8 cellular contexts compared by ENCODE assay signal in genomic region chr16:30429418-30429677, GRCh38. TPM values are rescaled to one million over a fixed set of nuclear protein-coding genes. Genes with fewer than 3 reads are reported as not detected.
DNase-seq lines count a peak whose midpoint lies in the region; ATAC-seq and TF ChIP-seq lines count a peak whose summit lies in the region.

No MANE protein-coding gene starts in this region.

- no peak for TF ChIP-seq CTCF in fibroblast of pulmonary artery (IDR thresholded peaks at IDR 0.05; ENCODE audit: low read length, missing control alignments)
- TF ChIP-seq CTCF in gastrocnemius medialis (IDR thresholded peaks at IDR 0.05 in 4 of 5, conservative IDR thresholded peaks at IDR 0.05 in 1 of 5) = no peak

- in situ Hi-C loops in gastrocnemius medialis (cut with MboI; ENCODE audit: low sequenced_read_pairs in 4 of 4) = loop anchor here in 1 of 4 donors (25.0 kb wide), 1 partner anchor 208 kb away; no protein-coding TSS in a partner anchor

- intact Hi-C loops in gastrocnemius medialis (cut with DNase I; ENCODE audit: low total_unique reads) = no loop called here

- no peak for DNase-seq in MG63
- no peak for DNase-seq in fibroblast of pulmonary artery (ENCODE audit: low read depth)
- no peak for DNase-seq in gastrocnemius medialis
- no peak for DNase-seq in activated CD4-positive, CD25-positive, alpha-beta regulatory T cell treated with anti-CD3 and anti-CD28 coated beads, Interleukin-2, amount 50 U/mL, for 72 hours
- no peak for DNase-seq in cortex of kidney (lab: John Stamatoyannopoulos, UW)

- peaks cover 12 to 13% of the 10 kb centered on the region in 2 donors for H3K4me1 ChIP-seq in gastrocnemius medialis

- peaks cover 44% of the 10 kb centered on the region for H3K36me3 ChIP-seq in MG63
- H3K36me3 ChIP-seq in gastrocnemius medialis = peaks cover 0 to 11% of the 10 kb centered on the region in 2 donors

- TF ChIP-seq POLR2A in gastrocnemius medialis (IDR thresholded peaks at IDR 0.05) = no peak

- H3K27ac ChIP-seq in gastrocnemius medialis = peak overlapping the region; percentile 77 to 84 (median 84)

- peak overlapping the region; percentile 87 for H3K4me3 ChIP-seq in MG63
- peak overlapping the region; percentile 85 for H3K4me3 ChIP-seq in fibroblast of pulmonary artery (replicated peaks; ENCODE audit: low read depth, low read length)
- peak overlapping the region; percentile 73 to 89 (median 82) for H3K4me3 ChIP-seq in gastrocnemius medialis

- H3K27me3 ChIP-seq in MG63 (no peaks in the 10 kb centered on the region), gastrocnemius medialis (no peaks in the 10 kb centered on the region)

- peak; percentile 22 for ATAC-seq in GM18511 (IDR thresholded peaks at IDR 0.05; ENCODE audit: unreplicated experiment)
- no peak for ATAC-seq in gastrocnemius medialis
- ATAC-seq in GM19397 (IDR thresholded peaks at IDR 0.05; ENCODE audit: unreplicated experiment) = no peak
- ATAC-seq in GM18870 (IDR thresholded peaks at IDR 0.05; ENCODE audit: unreplicated experiment) = no peak

- no peaks in the 10 kb centered on the region for H3K9me3 ChIP-seq in MG63
- no peaks in the 10 kb centered on the region for H3K9me3 ChIP-seq in gastrocnemius medialis

RNA-seq across cellular contexts. Expression of gene DCTPP1, which starts 0.5 kb away (rescaled TPM):
- 106 and 131 TPM in 2 replicates for total RNA-seq in MG63 (2014; rRNA removed; shearing (Covaris generic); ENCODE audit: low replicate concordance)
- total RNA-seq in gastrocnemius medialis = 10 to 100 TPM; 11.8 to 32.6 (median 17.8) TPM

RNA-seq across cellular contexts. Expression of gene SEPHS2, which starts 16.3 kb away (rescaled TPM):
- total RNA-seq in MG63 (2014; rRNA removed; shearing (Covaris generic); ENCODE audit: low replicate concordance) = 75.8 and 110 TPM in 2 replicates
- total RNA-seq in gastrocnemius medialis = 10 to 100 TPM; 23.7 to 29.5 (median 27.4) TPM

RNA-seq across cellular contexts. Expression of gene ZNF771, which starts 21.9 kb away (rescaled TPM):
- 13.1 and 28.5 TPM in 2 replicates for total RNA-seq in MG63 (2014; rRNA removed; shearing (Covaris generic); ENCODE audit: low replicate concordance)
- total RNA-seq in gastrocnemius medialis = 10 to 100 TPM; 16.7 to 34.1 (median 24.7) TPM

RNA-seq across cellular contexts. Expression of gene ZNF48, which starts 34.1 kb away (rescaled TPM):
- 17.2 and 19.8 TPM in 2 replicates for total RNA-seq in MG63 (2014; rRNA removed; shearing (Covaris generic); ENCODE audit: low replicate concordance)
- 10 to 100 TPM in 2 of 4 donors, 1 to 10 TPM in 2; 4.4 to 12.7 (median 8.7) TPM for total RNA-seq in gastrocnemius medialis

RNA-seq across cellular contexts. Expression of gene ITGAL, which starts 43.2 kb away (rescaled TPM):
- total RNA-seq in MG63 (2014; rRNA removed; shearing (Covaris generic); ENCODE audit: low replicate concordance) = not detected in 2 replicates
- total RNA-seq in gastrocnemius medialis = 1 to 10 TPM in 1 of 4 donors, under 1 TPM in 2, not detected in 1; 0.16 to 1.9 (median 0.86) TPM
